Comparison of ENCODE assay signal across 8 cellular contexts in the genomic region with DNA sequence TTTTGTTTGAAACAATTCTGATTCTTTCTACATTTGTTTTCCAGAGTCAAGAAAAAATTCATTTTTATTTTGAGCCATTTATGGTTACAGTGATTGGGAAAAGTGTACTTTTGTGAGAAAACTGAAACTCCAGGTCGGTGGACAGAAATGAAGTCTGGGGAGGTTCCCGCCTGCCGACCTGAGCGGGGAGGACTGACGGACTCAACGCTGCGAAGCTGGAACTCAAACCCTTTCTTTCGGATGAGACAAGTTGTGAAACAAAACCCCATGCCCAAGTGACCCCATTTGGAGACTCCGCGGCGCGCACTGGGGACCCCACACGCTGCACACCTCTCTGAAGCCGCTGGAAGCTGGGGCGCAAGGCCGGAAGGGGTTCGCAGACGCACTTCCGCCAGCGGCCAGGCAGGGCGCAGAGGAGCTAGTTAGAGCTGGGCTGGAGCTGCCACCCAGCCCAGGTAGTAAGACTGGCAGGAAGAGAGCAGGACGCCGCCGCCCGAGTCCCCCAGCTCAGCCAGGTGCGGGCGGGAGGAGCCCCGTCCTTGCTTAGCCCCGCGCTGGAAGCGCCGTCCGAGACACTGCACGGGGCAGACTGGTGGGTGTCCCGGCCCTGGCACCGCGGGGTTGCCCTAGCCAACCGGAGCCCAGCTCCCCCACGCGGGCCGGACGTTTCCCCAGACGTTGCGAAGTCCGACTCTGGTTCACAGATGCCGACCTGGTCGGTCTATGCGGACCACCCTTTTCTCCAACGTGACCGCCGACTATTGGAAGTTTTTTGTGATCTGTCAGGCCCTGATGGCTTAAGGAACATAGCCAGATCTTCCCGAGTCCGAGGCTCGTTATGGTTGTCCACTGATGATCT. TPM values are rescaled to one million over a fixed set of nuclear protein-coding genes. Genes with fewer than 3 reads are reported as not detected.
DNase-seq lines count a peak whose midpoint lies in the region; ATAC-seq and TF ChIP-seq lines count a peak whose summit lies in the region.

No MANE protein-coding gene starts in this region.

- TF ChIP-seq CTCF in epithelial cell of esophagus (IDR thresholded peaks at IDR 0.05; ENCODE audit: insufficient read depth, low read depth, low read length, missing control alignments): peak; percentile 71

- peak; percentile 98 for ATAC-seq in GM19467 (IDR thresholded peaks at IDR 0.05; ENCODE audit: unreplicated experiment)

- no peaks in the 10 kb centered on the region for H3K9me3 ChIP-seq in mononuclear cell (ENCODE audit: low read depth, low read length)

- H3K4me3 ChIP-seq in epithelial cell of esophagus (ENCODE audit: low read length) (peak overlapping the region; percentile 55), mononuclear cell (ENCODE audit: low read length) (peak overlapping the region; percentile 60)

- no peaks in the 10 kb centered on the region for H3K27me3 ChIP-seq in mononuclear cell (ENCODE audit: insufficient read depth, low read length)

- H3K4me1 ChIP-seq in mononuclear cell (ENCODE audit: insufficient read depth, low read length): peaks cover 7% of the 10 kb centered on the region

- DNase-seq in COR-L47 (lab: John Stamatoyannopoulos, UW) (peak; percentile 82), HT-29 (ENCODE audit: low spot score) (peak; percentile 85), NOMO-1 treated with DMSO at 0.1 percent for 48 hours (lab: John Stamatoyannopoulos, UW; ENCODE audit: unreplicated experiment) (peak; percentile 74), epithelial cell of esophagus (ENCODE audit: low read depth) (peak; percentile 88)
- peak; percentile 84 for DNase-seq in activated CD8-positive, alpha-beta memory T cell treated with anti-CD3 and anti-CD28 coated beads, Interleukin-2, amount 50 U/mL, for 4 hours
- peak; percentile 70 to 75 for DNase-seq in stimulated activated CD8-positive, alpha-beta memory T cell treated with anti-CD3 and anti-CD28 coated beads, Interleukin-2, amount 100 ng/mL, for 1 hour (ENCODE audit: low read depth in 2 of 2)

RNA-seq across cellular contexts. Expression of gene ZSCAN16, which starts 19.8 kb away (rescaled TPM):
- 4.5 and 5.8 TPM in 2 replicates for total RNA-seq in HT-29 (2014; rRNA removed; shearing (Covaris generic))
- 10.2 TPM for total RNA-seq in mononuclear cell

RNA-seq across cellular contexts. Expression of gene ZNF165, which starts 24.3 kb away (rescaled TPM):
- 4.4 and 5.2 TPM in 2 replicates for total RNA-seq in HT-29 (2014; rRNA removed; shearing (Covaris generic))
- total RNA-seq in mononuclear cell: 2.1 TPM

RNA-seq across cellular contexts. Expression of gene ZKSCAN8, which starts 37.1 kb away (rescaled TPM):
- 5.3 and 5.7 TPM in 2 replicates for total RNA-seq in HT-29 (2014; rRNA removed; shearing (Covaris generic))
- total RNA-seq in mononuclear cell: 22.6 TPM

Comparison
In these comparisons a context has a peak if more than half of its experiments do, and no peak if none do; other contexts are left out.
1. Peak in every context shown above with its lines: DNase-seq, ATAC-seq and H3K4me3 ChIP-seq.